In genomic region chr22:50326959-50327710, GRCh38 we compare ENCODE assay signal across 8 cellular contexts. TPM values are rescaled to one million over a fixed set of nuclear protein-coding genes. Genes with fewer than 3 reads are reported as not detected.
DNase-seq lines count a peak whose midpoint lies in the region; ATAC-seq and TF ChIP-seq lines count a peak whose summit lies in the region.

TSS of gene DENND6B (minus strand) at chr22:50327012. CDS start at chr22:50326988, 24 bp downstream.

- in situ Hi-C loops in KBM-7 (cut with MboI; ENCODE audit: low pct_unique_long_range_greater_than_20kb, low sequenced_read_pairs): loop anchor here (10.0 kb wide), 1 partner anchor 52 kb away; the partner anchor contains the start of gene MAPK11
- in situ Hi-C loops in transverse colon (cut with MboI; ENCODE audit: low pct_ligation_motif_present in 1 of 4, low pct_unique_long_range_greater_than_20kb in 1 of 4, low sequenced_read_pairs in 3 of 4): loop anchor here in 3 of 4 donors (5.0 to 10.0 kb wide), 2 partner anchors 50 to 72 kb away; partner anchors contain the start of gene HDAC10 (in 2 of the 3)

- no peaks in the 10 kb centered on the region for H3K36me3 ChIP-seq in transverse colon

- peaks cover 26% of the 10 kb centered on the region for H3K4me1 Mint-ChIP-seq in osteocyte (ENCODE audit: unreplicated experiment)

- peak within 1 kb of the TSS; percentile 50 to 82 (median 76) for H3K4me3 ChIP-seq in transverse colon

- DNase-seq in DMS153 (lab: John Stamatoyannopoulos, UW): peak; percentile 56
- peak; percentile 64 for DNase-seq in KBM-7
- peak; percentile 71 for DNase-seq in SK-N-DZ (ENCODE audit: low spot score)
- DNase-seq in activated naive CD4-positive, alpha-beta T cell treated with anti-CD3 and anti-CD28 coated beads, Interleukin-2, amount 50 U/mL, for 72 hours (ENCODE audit: low spot score in 2 of 2): peak; percentile 80 to 83
- DNase-seq in head of caudate nucleus: peak in 41 of 42 donors; percentile 63 to 91 (median 81)
- DNase-seq in osteocyte (ENCODE audit: extremely low spot score, unreplicated experiment): peak; percentile 93
- DNase-seq in transverse colon: peak; percentile 83

- H3K27ac ChIP-seq in transverse colon: peak within 1 kb of the TSS; percentile 93 to 94 (median 94)

- intact Hi-C loops in head of caudate nucleus (cut with DNase I): loop anchor here (5.0 kb wide), 1 partner anchor 50 kb away; no protein-coding TSS in a partner anchor
- intact Hi-C loops in transverse colon (cut with DNase I; ENCODE audit: low total_unique reads): loop anchor here (5.0 kb wide), 1 partner anchor 50 kb away; no protein-coding TSS in a partner anchor

- no peaks in the 10 kb centered on the region for H3K27me3 Mint-ChIP-seq in osteocyte (ENCODE audit: unreplicated experiment)

- no peaks in the 10 kb centered on the region for H3K27me3 ChIP-seq in transverse colon

- peak; percentile 75 for ATAC-seq in GM21515 (IDR thresholded peaks at IDR 0.05; ENCODE audit: unreplicated experiment)
- ATAC-seq in activated naive CD4-positive, alpha-beta T cell treated with anti-CD3 and anti-CD28 coated beads, Interleukin-2, amount 50 U/mL, for 72 hours: peak; percentile 95 to 97

- TF ChIP-seq EP300 in transverse colon (IDR thresholded peaks at IDR 0.05; ENCODE audit: low read depth): no peak

- peak within 1 kb of the TSS in 1 of 2 donors; percentile 87 for H3K27ac Mint-ChIP-seq in activated naive CD4-positive, alpha-beta T cell treated with anti-CD3 and anti-CD28 coated beads, Interleukin-2, amount 50 U/mL, for 72 hours
- peak within 1 kb of the TSS; percentile 79 for H3K27ac Mint-ChIP-seq in osteocyte (ENCODE audit: unreplicated experiment)

- TF ChIP-seq CTCF in osteocyte (IDR thresholded peaks at IDR 0.05) (peak; percentile 63), transverse colon (IDR thresholded peaks at IDR 0.05) (peak; percentile 38 to 64 (median 43))

- H3K4me3 Mint-ChIP-seq in osteocyte (ENCODE audit: unreplicated experiment): peak within 1 kb of the TSS; percentile 85

- H3K9me3 ChIP-seq in transverse colon: no peaks in the 10 kb centered on the region

- WGBS in transverse colon (ENCODE audit: low coverage in 1 of 2), 2 donors: 0% methylated on average over 46 of the region's 104 CpGs; no CpG with 5 or more reads in 1 of the 2 donors

- H3K36me3 Mint-ChIP-seq in activated naive CD4-positive, alpha-beta T cell treated with anti-CD3 and anti-CD28 coated beads, Interleukin-2, amount 50 U/mL, for 72 hours: no peaks in the 10 kb centered on the region
- no peaks in the 10 kb centered on the region for H3K36me3 Mint-ChIP-seq in osteocyte (ENCODE audit: unreplicated experiment)

- H3K9me3 Mint-ChIP-seq in activated naive CD4-positive, alpha-beta T cell treated with anti-CD3 and anti-CD28 coated beads, Interleukin-2, amount 50 U/mL, for 72 hours: no peaks in the 10 kb centered on the region
- no peaks in the 10 kb centered on the region for H3K9me3 Mint-ChIP-seq in osteocyte (ENCODE audit: unreplicated experiment)

- H3K4me1 ChIP-seq in transverse colon: peaks cover 11 to 24% (median 13%) of the 10 kb centered on the region in 4 donors

- TF ChIP-seq POLR2A in transverse colon (IDR thresholded peaks at IDR 0.05): peak; percentile 67

RNA-seq across cellular contexts. Expression of gene DENND6B, which starts in this region (rescaled TPM):
- polyA plus RNA-seq in SK-N-DZ (2014; cell fraction: cytosol; rRNA removed): 2.2 and 2.8 TPM in 2 replicates
- polyA plus RNA-seq in SK-N-DZ (2014; cell fraction: nucleus; rRNA removed): 8.8 and 10.8 TPM in 2 replicates
- total RNA-seq in activated naive CD4-positive, alpha-beta T cell treated with anti-CD3 and anti-CD28 coated beads, Interleukin-2, amount 50 U/mL, for 72 hours: 1 to 10 TPM; 4.1 to 4.3 TPM
- total RNA-seq in osteocyte (10.4 and 10.8 TPM in 2 replicates), transverse colon (10 to 100 TPM in 2 of 4 donors, 1 to 10 TPM in 2; 3.2 to 22.7 (median 8.3) TPM)

Comparison
In these comparisons a context has a peak if more than half of its experiments do, and no peak if none do; other contexts are left out.
1. Peak in every context shown above with its lines: DNase-seq, ATAC-seq, H3K4me3 ChIP-seq and H3K27ac ChIP-seq.